Comparison of ENCODE assay signal across 1 cellular context in the genomic region with DNA sequence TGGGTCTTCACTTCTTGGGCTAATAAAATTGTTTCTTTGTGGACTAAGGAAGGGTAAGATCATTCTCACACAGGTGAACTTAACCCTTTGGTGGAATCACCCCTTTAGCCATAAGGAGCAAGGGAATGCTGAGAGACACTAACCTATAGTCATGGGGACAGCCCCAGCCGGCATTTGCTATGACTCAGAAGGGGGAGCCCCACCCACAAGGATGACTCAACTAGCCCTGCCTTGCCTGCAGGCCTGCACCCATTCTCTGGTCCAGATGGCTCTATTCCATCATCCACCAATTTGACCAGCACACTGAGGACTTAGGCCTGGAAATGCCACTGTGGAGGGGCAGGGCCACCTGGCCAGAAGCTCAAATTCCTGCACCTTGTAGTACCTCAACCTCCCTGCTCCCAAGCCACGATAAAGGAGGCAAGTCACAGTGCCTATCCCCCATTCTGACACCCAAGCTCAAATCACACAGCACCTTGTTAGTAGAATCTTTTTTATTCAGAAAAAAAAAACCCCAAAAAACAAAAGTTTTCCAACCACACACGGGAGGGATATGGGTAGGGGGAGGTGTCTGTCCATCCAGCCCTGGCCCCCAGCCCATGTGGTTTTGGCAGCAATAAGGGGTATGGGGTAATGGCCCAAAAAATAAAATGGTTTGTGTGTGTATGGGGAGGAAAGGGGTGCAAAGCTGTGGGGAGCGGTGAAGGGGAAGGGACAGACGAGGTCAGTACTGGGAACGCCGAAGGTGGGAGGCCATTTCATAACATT.
A peak's percentile ranks its signal among the peaks of the same experiment; 100 is the strongest.
TF ChIP-seq lines count a peak whose summit lies in the region.

No MANE protein-coding gene starts in this region.

TF ChIP-seq in HEK293, 187 proteins besides CTCF, POLR2A, EP300 and RAD21 (continued from another document and continues in another):
- TF ChIP-seq, protein P1, sequence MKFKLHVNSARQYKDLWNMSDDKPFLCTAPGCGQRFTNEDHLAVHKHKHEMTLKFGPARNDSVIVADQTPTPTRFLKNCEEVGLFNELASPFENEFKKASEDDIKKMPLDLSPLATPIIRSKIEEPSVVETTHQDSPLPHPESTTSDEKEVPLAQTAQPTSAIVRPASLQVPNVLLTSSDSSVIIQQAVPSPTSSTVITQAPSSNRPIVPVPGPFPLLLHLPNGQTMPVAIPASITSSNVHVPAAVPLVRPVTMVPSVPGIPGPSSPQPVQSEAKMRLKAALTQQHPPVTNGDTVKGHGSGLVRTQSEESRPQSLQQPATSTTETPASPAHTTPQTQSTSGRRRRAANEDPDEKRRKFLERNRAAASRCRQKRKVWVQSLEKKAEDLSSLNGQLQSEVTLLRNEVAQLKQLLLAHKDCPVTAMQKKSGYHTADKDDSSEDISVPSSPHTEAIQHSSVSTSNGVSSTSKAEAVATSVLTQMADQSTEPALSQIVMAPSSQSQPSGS (tag by site-specific recombination; IDR thresholded peaks at IDR 0.05; ENCODE audit: low read depth) = no peak
- TF ChIP-seq ZBTB20 (tag by site-specific recombination; IDR thresholded peaks at IDR 0.05) (no peak), ZBTB7A (tag by site-specific recombination; IDR thresholded peaks at IDR 0.05; ENCODE audit: low read depth) (no peak), ZNF561 (tag by site-specific recombination; IDR thresholded peaks at IDR 0.05; ENCODE audit: borderline replicate concordance) (no peak), ZNF76 (tag by site-specific recombination; IDR thresholded peaks at IDR 0.05; ENCODE audit: borderline replicate concordance, low read depth) (no peak), GLI2 (tag by site-specific recombination; IDR thresholded peaks at IDR 0.05; ENCODE audit: borderline replicate concordance, low read depth) (no peak), ZNF654 (tag by site-specific recombination; IDR thresholded peaks at IDR 0.05; ENCODE audit: low read depth) (no peak), KLF7 (tag by site-specific recombination; IDR thresholded peaks at IDR 0.05; ENCODE audit: borderline replicate concordance) (peak; percentile 54; the same call in 1 of the 2 replicates), ZNF521 (tag by site-specific recombination; IDR thresholded peaks at IDR 0.05) (no peak), ZNF416 (tag by site-specific recombination; IDR thresholded peaks at IDR 0.05) (no peak), KLF8 (tag by site-specific recombination; IDR thresholded peaks at IDR 0.05) (peak; percentile 97), ZNF529 (tag by site-specific recombination; IDR thresholded peaks at IDR 0.05; ENCODE audit: insufficient replicate concordance) (no peak), ZNF24 (tag by site-specific recombination; IDR thresholded peaks at IDR 0.05) (no peak), ZNF837 (tag by site-specific recombination; IDR thresholded peaks at IDR 0.05) (no peak), ZNF202 (tag by site-specific recombination; IDR thresholded peaks at IDR 0.05; ENCODE audit: borderline replicate concordance) (no peak), ZNF366 (tag by site-specific recombination; conservative IDR thresholded peaks at IDR 0.05) (no peak; the same call in 1 of the 2 replicates), ZNF629 (tag by site-specific recombination; IDR thresholded peaks at IDR 0.05) (peak; percentile 79), TCF7L2 (IDR thresholded peaks at IDR 0.05; ENCODE audit: borderline replicate concordance, low read depth, low read length) (no peak), ZNF473 (tag by site-specific recombination; IDR thresholded peaks at IDR 0.05) (no peak), ZNF423 (tag by site-specific recombination; IDR thresholded peaks at IDR 0.05) (no peak), ZNF335 (tag by site-specific recombination; conservative IDR thresholded peaks at IDR 0.05) (no peak), ZNF311 (tag by site-specific recombination; IDR thresholded peaks at IDR 0.05; ENCODE audit: borderline replicate concordance) (no peak), ZNF610 (tag by site-specific recombination; IDR thresholded peaks at IDR 0.05; ENCODE audit: borderline replicate concordance) (no peak), YY2 (tag by site-specific recombination; IDR thresholded peaks at IDR 0.05) (0 out of 2 replicates have a peak, but pooled peaks have one; percentile 24), ZEB2 (tag by site-specific recombination; IDR thresholded peaks at IDR 0.05) (peak; percentile 80), ZNF664 (tag by site-specific recombination; IDR thresholded peaks at IDR 0.05) (no peak), ZFHX2 (tag by site-specific recombination; conservative IDR thresholded peaks at IDR 0.05) (peak; percentile 44; the same call in 1 of the 2 replicates), ZNF791 (tag by site-specific recombination; IDR thresholded peaks at IDR 0.05) (no peak), ZBTB8A (tag by site-specific recombination; IDR thresholded peaks at IDR 0.05) (no peak), KLF10 (tag by site-specific recombination; IDR thresholded peaks at IDR 0.05) (peak; percentile 89), ZNF324 (tag by site-specific recombination; IDR thresholded peaks at IDR 0.05) (no peak), ZNF10 (tag by site-specific recombination; IDR thresholded peaks at IDR 0.05) (no peak), ZNF184 (tag by site-specific recombination; IDR thresholded peaks at IDR 0.05) (peak; percentile 46), ZNF548 (tag by site-specific recombination; IDR thresholded peaks at IDR 0.05) (no peak), ZNF19 (tag by site-specific recombination; IDR thresholded peaks at IDR 0.05; ENCODE audit: low read depth) (no peak), ZNF274 (IDR thresholded peaks at IDR 0.05; ENCODE audit: low read length) (no peak), ZNF274 (tag by site-specific recombination; IDR thresholded peaks at IDR 0.05; ENCODE audit: borderline replicate concordance) (no peak), MYNN (tag by site-specific recombination; IDR thresholded peaks at IDR 0.05; ENCODE audit: borderline replicate concordance) (no peak)
- TF ChIP-seq, protein P2, sequence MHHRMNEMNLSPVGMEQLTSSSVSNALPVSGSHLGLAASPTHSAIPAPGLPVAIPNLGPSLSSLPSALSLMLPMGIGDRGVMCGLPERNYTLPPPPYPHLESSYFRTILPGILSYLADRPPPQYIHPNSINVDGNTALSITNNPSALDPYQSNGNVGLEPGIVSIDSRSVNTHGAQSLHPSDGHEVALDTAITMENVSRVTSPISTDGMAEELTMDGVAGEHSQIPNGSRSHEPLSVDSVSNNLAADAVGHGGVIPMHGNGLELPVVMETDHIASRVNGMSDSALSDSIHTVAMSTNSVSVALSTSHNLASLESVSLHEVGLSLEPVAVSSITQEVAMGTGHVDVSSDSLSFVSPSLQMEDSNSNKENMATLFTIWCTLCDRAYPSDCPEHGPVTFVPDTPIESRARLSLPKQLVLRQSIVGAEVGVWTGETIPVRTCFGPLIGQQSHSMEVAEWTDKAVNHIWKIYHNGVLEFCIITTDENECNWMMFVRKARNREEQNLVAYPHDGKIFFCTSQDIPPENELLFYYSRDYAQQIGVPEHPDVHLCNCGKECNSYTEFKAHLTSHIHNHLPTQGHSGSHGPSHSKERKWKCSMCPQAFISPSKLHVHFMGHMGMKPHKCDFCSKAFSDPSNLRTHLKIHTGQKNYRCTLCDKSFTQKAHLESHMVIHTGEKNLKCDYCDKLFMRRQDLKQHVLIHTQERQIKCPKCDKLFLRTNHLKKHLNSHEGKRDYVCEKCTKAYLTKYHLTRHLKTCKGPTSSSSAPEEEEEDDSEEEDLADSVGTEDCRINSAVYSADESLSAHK (tag by site-specific recombination; IDR thresholded peaks at IDR 0.05) = no peak
- TF ChIP-seq, protein P3, sequence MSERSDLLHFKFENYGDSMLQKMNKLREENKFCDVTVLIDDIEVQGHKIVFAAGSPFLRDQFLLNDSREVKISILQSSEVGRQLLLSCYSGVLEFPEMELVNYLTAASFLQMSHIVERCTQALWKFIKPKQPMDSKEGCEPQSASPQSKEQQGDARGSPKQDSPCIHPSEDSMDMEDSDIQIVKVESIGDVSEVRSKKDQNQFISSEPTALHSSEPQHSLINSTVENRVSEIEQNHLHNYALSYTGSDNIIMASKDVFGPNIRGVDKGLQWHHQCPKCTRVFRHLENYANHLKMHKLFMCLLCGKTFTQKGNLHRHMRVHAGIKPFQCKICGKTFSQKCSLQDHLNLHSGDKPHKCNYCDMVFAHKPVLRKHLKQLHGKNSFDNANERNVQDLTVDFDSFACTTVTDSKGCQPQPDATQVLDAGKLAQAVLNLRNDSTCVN (tag by site-specific recombination; optimal IDR thresholded peaks at IDR 0.05) = no peak
- TF ChIP-seq, protein P4, sequence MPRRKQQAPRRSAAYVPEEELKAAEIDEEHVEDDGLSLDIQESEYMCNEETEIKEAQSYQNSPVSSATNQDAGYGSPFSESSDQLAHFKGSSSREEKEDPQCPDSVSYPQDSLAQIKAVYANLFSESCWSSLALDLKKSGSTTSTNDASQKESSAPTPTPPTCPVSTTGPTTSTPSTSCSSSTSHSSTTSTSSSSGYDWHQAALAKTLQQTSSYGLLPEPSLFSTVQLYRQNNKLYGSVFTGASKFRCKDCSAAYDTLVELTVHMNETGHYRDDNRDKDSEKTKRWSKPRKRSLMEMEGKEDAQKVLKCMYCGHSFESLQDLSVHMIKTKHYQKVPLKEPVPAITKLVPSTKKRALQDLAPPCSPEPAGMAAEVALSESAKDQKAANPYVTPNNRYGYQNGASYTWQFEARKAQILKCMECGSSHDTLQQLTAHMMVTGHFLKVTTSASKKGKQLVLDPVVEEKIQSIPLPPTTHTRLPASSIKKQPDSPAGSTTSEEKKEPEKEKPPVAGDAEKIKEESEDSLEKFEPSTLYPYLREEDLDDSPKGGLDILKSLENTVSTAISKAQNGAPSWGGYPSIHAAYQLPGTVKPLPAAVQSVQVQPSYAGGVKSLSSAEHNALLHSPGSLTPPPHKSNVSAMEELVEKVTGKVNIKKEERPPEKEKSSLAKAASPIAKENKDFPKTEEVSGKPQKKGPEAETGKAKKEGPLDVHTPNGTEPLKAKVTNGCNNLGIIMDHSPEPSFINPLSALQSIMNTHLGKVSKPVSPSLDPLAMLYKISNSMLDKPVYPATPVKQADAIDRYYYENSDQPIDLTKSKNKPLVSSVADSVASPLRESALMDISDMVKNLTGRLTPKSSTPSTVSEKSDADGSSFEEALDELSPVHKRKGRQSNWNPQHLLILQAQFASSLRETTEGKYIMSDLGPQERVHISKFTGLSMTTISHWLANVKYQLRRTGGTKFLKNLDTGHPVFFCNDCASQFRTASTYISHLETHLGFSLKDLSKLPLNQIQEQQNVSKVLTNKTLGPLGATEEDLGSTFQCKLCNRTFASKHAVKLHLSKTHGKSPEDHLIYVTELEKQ (tag by site-specific recombination; IDR thresholded peaks at IDR 0.05; ENCODE audit: borderline replicate concordance) = no peak
- TF ChIP-seq, protein P5, sequence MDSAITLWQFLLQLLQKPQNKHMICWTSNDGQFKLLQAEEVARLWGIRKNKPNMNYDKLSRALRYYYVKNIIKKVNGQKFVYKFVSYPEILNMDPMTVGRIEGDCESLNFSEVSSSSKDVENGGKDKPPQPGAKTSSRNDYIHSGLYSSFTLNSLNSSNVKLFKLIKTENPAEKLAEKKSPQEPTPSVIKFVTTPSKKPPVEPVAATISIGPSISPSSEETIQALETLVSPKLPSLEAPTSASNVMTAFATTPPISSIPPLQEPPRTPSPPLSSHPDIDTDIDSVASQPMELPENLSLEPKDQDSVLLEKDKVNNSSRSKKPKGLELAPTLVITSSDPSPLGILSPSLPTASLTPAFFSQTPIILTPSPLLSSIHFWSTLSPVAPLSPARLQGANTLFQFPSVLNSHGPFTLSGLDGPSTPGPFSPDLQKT (IDR thresholded peaks at IDR 0.05; ENCODE audit: borderline replicate concordance, low read depth, low read length) = no peak
- TF ChIP-seq, protein P6, sequence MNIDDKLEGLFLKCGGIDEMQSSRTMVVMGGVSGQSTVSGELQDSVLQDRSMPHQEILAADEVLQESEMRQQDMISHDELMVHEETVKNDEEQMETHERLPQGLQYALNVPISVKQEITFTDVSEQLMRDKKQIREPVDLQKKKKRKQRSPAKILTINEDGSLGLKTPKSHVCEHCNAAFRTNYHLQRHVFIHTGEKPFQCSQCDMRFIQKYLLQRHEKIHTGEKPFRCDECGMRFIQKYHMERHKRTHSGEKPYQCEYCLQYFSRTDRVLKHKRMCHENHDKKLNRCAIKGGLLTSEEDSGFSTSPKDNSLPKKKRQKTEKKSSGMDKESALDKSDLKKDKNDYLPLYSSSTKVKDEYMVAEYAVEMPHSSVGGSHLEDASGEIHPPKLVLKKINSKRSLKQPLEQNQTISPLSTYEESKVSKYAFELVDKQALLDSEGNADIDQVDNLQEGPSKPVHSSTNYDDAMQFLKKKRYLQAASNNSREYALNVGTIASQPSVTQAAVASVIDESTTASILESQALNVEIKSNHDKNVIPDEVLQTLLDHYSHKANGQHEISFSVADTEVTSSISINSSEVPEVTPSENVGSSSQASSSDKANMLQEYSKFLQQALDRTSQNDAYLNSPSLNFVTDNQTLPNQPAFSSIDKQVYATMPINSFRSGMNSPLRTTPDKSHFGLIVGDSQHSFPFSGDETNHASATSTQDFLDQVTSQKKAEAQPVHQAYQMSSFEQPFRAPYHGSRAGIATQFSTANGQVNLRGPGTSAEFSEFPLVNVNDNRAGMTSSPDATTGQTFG (tag by site-specific recombination; IDR thresholded peaks at IDR 0.05; ENCODE audit: borderline replicate concordance) = no peak
- TF ChIP-seq, protein P7, sequence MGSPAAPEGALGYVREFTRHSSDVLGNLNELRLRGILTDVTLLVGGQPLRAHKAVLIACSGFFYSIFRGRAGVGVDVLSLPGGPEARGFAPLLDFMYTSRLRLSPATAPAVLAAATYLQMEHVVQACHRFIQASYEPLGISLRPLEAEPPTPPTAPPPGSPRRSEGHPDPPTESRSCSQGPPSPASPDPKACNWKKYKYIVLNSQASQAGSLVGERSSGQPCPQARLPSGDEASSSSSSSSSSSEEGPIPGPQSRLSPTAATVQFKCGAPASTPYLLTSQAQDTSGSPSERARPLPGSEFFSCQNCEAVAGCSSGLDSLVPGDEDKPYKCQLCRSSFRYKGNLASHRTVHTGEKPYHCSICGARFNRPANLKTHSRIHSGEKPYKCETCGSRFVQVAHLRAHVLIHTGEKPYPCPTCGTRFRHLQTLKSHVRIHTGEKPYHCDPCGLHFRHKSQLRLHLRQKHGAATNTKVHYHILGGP (tag by site-specific recombination; IDR thresholded peaks at IDR 0.05) = no peak
- TF ChIP-seq, protein P8, sequence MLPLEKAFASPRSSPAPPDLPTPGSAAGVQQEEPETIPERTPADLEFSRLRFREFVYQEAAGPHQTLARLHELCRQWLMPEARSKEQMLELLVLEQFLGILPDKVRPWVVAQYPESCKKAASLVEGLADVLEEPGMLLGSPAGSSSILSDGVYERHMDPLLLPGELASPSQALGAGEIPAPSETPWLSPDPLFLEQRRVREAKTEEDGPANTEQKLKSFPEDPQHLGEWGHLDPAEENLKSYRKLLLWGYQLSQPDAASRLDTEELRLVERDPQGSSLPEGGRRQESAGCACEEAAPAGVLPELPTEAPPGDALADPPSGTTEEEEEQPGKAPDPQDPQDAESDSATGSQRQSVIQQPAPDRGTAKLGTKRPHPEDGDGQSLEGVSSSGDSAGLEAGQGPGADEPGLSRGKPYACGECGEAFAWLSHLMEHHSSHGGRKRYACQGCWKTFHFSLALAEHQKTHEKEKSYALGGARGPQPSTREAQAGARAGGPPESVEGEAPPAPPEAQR (tag by site-specific recombination; IDR thresholded peaks at IDR 0.05) = no peak
- TF ChIP-seq, protein P9, sequence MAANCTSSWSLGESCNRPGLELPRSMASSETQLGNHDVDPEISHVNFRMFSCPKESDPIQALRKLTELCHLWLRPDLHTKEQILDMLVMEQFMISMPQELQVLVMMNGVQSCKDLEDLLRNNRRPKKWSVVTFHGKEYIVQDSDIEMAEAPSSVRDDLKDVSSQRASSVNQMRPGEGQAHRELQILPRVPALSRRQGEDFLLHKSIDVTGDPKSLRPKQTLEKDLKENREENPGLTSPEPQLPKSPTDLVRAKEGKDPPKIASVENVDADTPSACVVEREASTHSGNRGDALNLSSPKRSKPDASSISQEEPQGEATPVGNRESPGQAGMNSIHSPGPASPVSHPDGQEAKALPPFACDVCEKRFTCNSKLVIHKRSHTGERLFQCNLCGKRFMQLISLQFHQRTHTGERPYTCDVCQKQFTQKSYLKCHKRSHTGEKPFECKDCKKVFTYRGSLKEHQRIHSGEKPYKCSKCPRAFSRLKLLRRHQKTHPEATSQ (tag by site-specific recombination; IDR thresholded peaks at IDR 0.05) = no peak
